ENCODE assay signal across 29 cellular contexts in the genomic region with DNA sequence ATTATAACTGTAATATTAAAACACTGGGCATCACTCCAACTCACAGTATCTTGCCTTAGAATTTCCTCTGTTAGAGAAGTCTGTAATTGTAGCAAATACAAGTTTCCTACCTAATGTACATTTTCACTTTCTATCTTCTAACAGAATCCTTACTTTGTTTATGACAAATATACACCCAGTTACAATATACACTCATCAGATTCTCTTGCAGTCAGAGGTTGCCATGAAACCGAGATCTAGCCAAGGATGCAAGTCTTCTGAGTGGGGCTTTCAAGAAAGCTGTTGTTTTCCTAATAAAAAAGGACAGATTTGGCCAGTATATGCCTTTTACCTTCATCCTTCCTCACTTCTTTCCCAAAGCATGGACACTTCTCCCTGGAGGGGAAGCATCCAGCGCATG.
"Had no signal": no experiment of that assay in that cellular context is flagged by ENCODE, and none has a peak within 500 bp of the region (broad histone marks: within the 10 kb centered on the region; RNA-seq: fewer than 3 reads in every experiment).

No MANE protein-coding gene starts in this region.

- H3K36me3 ChIP-seq: esophagus muscularis mucosa, gastroesophageal sphincter, heart left ventricle, neural progenitor cell, sigmoid colon, suprapubic skin, transverse colon, upper lobe of right lung, uterus had no signal

- H3K9ac ChIP-seq: neural progenitor cell had no signal

- H3K4me1 ChIP-seq: esophagus muscularis mucosa, foreskin keratinocyte, gastroesophageal sphincter, neural progenitor cell, transverse colon, upper lobe of right lung had no signal

- H3K4me3 Mint-ChIP-seq: memory B cell; mesothelial cell of epicardium; naive B cell; natural killer cell treated with Interleukin-12 subunit alpha and Interleukin-12 subunit beta and Interleukin-15 and Interleukin-18, amount 100 ng/mL, for 72 hours; neural progenitor cell; stimulated activated memory B cell treated with anti-CD40 and anti-IgM and Interleukin-4, amounts not matched to agents 10 μg/mL and 1 μg/mL and 100 μg/mL, for 72 hours; stimulated activated naive CD8-positive, alpha-beta T cell treated with anti-CD3 and anti-CD28 coated beads, Interleukin-15, Interleukin-2, amounts not matched to agents 100 ng/mL and 50 ng/mL, for 24 hours had no signal

- H3K27ac Mint-ChIP-seq: memory B cell; mesothelial cell of epicardium; naive B cell; natural killer cell treated with Interleukin-12 subunit alpha and Interleukin-12 subunit beta and Interleukin-15 and Interleukin-18, amount 100 ng/mL, for 72 hours; neural progenitor cell; stimulated activated memory B cell treated with anti-CD40 and anti-IgM and Interleukin-4, amounts not matched to agents 10 μg/mL and 1 μg/mL and 100 μg/mL, for 72 hours; stimulated activated naive CD8-positive, alpha-beta T cell treated with anti-CD3 and anti-CD28 coated beads, Interleukin-15, Interleukin-2, amounts not matched to agents 100 ng/mL and 50 ng/mL, for 24 hours had no signal

- H3K27me3 Mint-ChIP-seq: memory B cell; naive B cell; natural killer cell treated with Interleukin-12 subunit alpha and Interleukin-12 subunit beta and Interleukin-15 and Interleukin-18, amount 100 ng/mL, for 72 hours; stimulated activated memory B cell treated with anti-CD40 and anti-IgM and Interleukin-4, amounts not matched to agents 10 μg/mL and 1 μg/mL and 100 μg/mL, for 72 hours; stimulated activated naive CD8-positive, alpha-beta T cell treated with anti-CD3 and anti-CD28 coated beads, Interleukin-15, Interleukin-2, amounts not matched to agents 100 ng/mL and 50 ng/mL, for 24 hours had no signal

- H3K4me1 Mint-ChIP-seq: mesothelial cell of epicardium; neural progenitor cell; stimulated activated memory B cell treated with anti-CD40 and anti-IgM and Interleukin-4, amounts not matched to agents 10 μg/mL and 1 μg/mL and 100 μg/mL, for 72 hours had no signal

- H3K9me3 Mint-ChIP-seq: memory B cell; mesothelial cell of epicardium; natural killer cell treated with Interleukin-12 subunit alpha and Interleukin-12 subunit beta and Interleukin-15 and Interleukin-18, amount 100 ng/mL, for 72 hours; stimulated activated memory B cell treated with anti-CD40 and anti-IgM and Interleukin-4, amounts not matched to agents 10 μg/mL and 1 μg/mL and 100 μg/mL, for 72 hours had no signal

- H3K27ac ChIP-seq: coronary artery, esophagus muscularis mucosa, foreskin keratinocyte, gastroesophageal sphincter, heart left ventricle, hepatocyte, neural progenitor cell, psoas muscle, sigmoid colon, suprapubic skin, transverse colon, upper lobe of right lung, uterus had no signal

- H3K36me3 Mint-ChIP-seq: mesothelial cell of epicardium, neural progenitor cell had no signal

- H3K9me3 ChIP-seq: esophagus muscularis mucosa, gastroesophageal sphincter, heart left ventricle, mucosa of descending colon, psoas muscle, sigmoid colon, suprapubic skin, transverse colon, upper lobe of right lung, uterus had no signal

- H3K27me3 ChIP-seq: esophagus muscularis mucosa, foreskin keratinocyte, gastroesophageal sphincter, heart left ventricle, hepatocyte, neural progenitor cell, sigmoid colon, suprapubic skin, transverse colon, upper lobe of right lung, uterus had no signal

- H3K4me3 ChIP-seq: coronary artery, esophagus muscularis mucosa, gastroesophageal sphincter, heart left ventricle, hepatocyte, lung, mucosa of descending colon, neural progenitor cell, psoas muscle, sigmoid colon, suprapubic skin, transverse colon, upper lobe of right lung, uterus had no signal

- DNase-seq: dermis blood vessel endothelial cell; effector memory CD4-positive, alpha-beta T cell; foreskin keratinocyte; heart left ventricle; kidney; mucosa of descending colon; naive B cell; nucleus accumbens; posterior cingulate gyrus; psoas muscle; right cardiac atrium; sigmoid colon; stimulated activated CD4-positive, alpha-beta T cell treated with anti-CD3 and anti-CD28 coated beads, Interleukin-2, amount 100 ng/mL, for 24 hours; stimulated activated CD4-positive, alpha-beta T cell treated with anti-CD3 and anti-CD28 coated beads, Interleukin-4, amount 100 ng/mL, for 24 hours; transverse colon; upper lobe of right lung; uterus had no signal
